Comparison of ENCODE assay signal across 1 cellular context in the genomic region with DNA sequence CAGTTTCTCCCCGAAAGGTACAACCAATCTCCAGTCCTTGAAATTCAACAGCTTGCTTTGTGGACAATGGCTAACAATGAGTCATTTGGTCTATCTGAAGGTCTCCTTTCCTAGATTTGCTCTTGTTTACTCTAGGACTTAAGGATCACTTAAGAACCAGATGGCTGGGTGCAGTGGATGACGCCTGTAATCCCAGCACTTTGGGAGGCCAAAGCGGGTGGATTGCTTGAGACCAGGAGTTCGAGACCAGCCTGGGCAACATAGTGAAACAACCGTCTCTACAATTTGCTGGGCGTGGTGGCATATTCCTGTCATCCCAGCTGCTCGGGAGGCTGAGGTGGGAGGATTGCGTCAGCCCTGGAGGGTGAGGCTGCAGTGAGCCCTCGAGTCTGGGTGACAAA.
TF ChIP-seq lines count a peak whose summit lies in the region.

No MANE protein-coding gene starts in this region.

TF ChIP-seq in H1, 55 proteins besides CTCF, POLR2A, EP300 and RAD21:
- TF ChIP-seq RNF2 (IDR thresholded peaks at IDR 0.05; ENCODE audit: borderline replicate concordance, low read depth, low read length, missing control alignments, poor library complexity, severe bottlenecking) (no peak), BRCA1 (IDR thresholded peaks at IDR 0.05; ENCODE audit: low read depth, low read length) (no peak), KDM1A (IDR thresholded peaks at IDR 0.05; ENCODE audit: borderline replicate concordance, low read length) (no peak), CHD7 (IDR thresholded peaks at IDR 0.05; ENCODE audit: insufficient replicate concordance, low read length) (no peak), BCL11A (IDR thresholded peaks at IDR 0.05; ENCODE audit: low read depth in 2 of 2, low read length in 2 of 2) (no peak), NANOG (IDR thresholded peaks at IDR 0.05; ENCODE audit: insufficient read depth, low read depth, low read length, poor library complexity, severe bottlenecking) (no peak), EGR1 (IDR thresholded peaks at IDR 0.05; ENCODE audit: borderline replicate concordance, low read depth, low read length) (no peak), CHD1 (IDR thresholded peaks at IDR 0.05; ENCODE audit: low read depth, low read length) (no peak)
